Comparison of ENCODE assay signal across 10 cellular contexts in the genomic region with DNA sequence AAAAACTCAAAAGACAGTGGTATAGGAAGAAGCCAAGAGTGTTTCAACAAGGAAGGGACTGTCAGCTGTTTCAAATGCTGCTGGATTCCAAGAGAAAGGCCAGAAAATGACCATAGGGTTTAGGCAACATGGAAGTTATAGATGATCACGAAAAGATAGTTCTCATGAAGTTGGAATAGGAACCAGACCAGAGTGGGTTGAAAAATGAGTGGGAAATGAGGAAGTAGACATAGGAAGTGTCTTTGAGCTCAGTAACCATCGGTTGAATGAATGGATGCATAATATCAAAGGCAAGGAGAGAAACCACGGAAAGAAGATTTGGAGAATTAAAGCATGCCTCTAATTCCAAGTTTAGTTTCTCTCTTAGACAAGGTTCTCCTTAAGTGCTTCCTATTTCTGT. TPM values are rescaled to one million over a fixed set of nuclear protein-coding genes. Genes with fewer than 3 reads are reported as not detected.
DNase-seq lines count a peak whose midpoint lies in the region; ATAC-seq and TF ChIP-seq lines count a peak whose summit lies in the region.
"Had no signal": no experiment of that assay in that cellular context is flagged by ENCODE, and none has a peak within 500 bp of the region (broad histone marks: within the 10 kb centered on the region; RNA-seq: fewer than 3 reads in every experiment).

No MANE protein-coding gene starts in this region.

- peaks cover 20% of the 10 kb centered on the region for H3K4me1 Mint-ChIP-seq in WTC11
- peaks cover 36% of the 10 kb centered on the region for H3K4me1 Mint-ChIP-seq in neural crest cell

- H3K27me3 Mint-ChIP-seq in WTC11 (ENCODE audit: low read depth): peaks cover 3% of the 10 kb centered on the region; the same call in 1 of the 2 replicates
- H3K27me3 Mint-ChIP-seq in neural crest cell (ENCODE audit: low read depth): no peaks in the 10 kb centered on the region

- H3K9me3 Mint-ChIP-seq in WTC11 (no peaks in the 10 kb centered on the region), neural crest cell (no peaks in the 10 kb centered on the region)

- DNase-seq in SIG-M5 treated with dmso at 0.1 percent for 504 hours (lab: John Stamatoyannopoulos, UW; ENCODE audit: unreplicated experiment): peak; percentile 79
- no peak for DNase-seq in SIG-M5 (lab: John Stamatoyannopoulos, UW)
- peak; percentile 71 for DNase-seq in KBM-7
- DNase-seq in WTC11 (ENCODE audit: low spot score): no peak
- no peak for DNase-seq in neural crest cell (ENCODE audit: low read depth, low spot score)
- no peak for DNase-seq in GM20000 (ENCODE audit: low spot score)
- DNase-seq: stimulated activated CD4-positive, alpha-beta T cell treated with anti-CD3 and anti-CD28 coated beads, Interleukin-4, amount 100 ng/mL, for 4 hours had no signal

- peaks cover 15% of the 10 kb centered on the region for H3K36me3 Mint-ChIP-seq in WTC11
- peaks cover 10% of the 10 kb centered on the region for H3K36me3 Mint-ChIP-seq in neural crest cell (ENCODE audit: low read depth)

- ATAC-seq in WTC11 (no peak), HG03097 (IDR thresholded peaks at IDR 0.05; ENCODE audit: low FRiP score, unreplicated experiment) (no peak), GM18517 (IDR thresholded peaks at IDR 0.05; ENCODE audit: unreplicated experiment) (no peak)
- ATAC-seq: Right ventricle myocardium inferior had no signal

- POLR2A ChIA-PET in WTC11 (lab: Charles Lee): interaction anchor here (1.3 kb wide), 1 partner anchor 86 kb away, joined by 3 read pairs; no protein-coding TSS in a partner anchor

- CTCF ChIA-PET in WTC11 (lab: Charles Lee): no interaction called here

- H3K4me3 Mint-ChIP-seq in WTC11 (peak overlapping the region; percentile 90), neural crest cell (peak overlapping the region; percentile 90)

- TF ChIP-seq CTCF in WTC11 (IDR thresholded peaks at IDR 0.05): no peak
- TF ChIP-seq CTCF in neural crest cell (conservative IDR thresholded peaks at IDR 0.05): no peak
- no peak for TF ChIP-seq CTCF in GM20000 (IDR thresholded peaks at IDR 0.05; ENCODE audit: extremely low read depth, missing control alignments)

- in situ Hi-C loops in KBM-7 (cut with MboI; ENCODE audit: low pct_unique_long_range_greater_than_20kb, low sequenced_read_pairs): no loop called here

- H3K27ac Mint-ChIP-seq in WTC11 (0 out of 2 replicates have a peak overlapping the region, but pooled peaks have one; percentile 93), neural crest cell (ENCODE audit: unreplicated experiment) (peak overlapping the region; percentile 83)

TF ChIP-seq in WTC11, 78 proteins besides CTCF, POLR2A, EP300 and RAD21:
- TF ChIP-seq FOXP1 (CRISPR knock-in tag; IDR thresholded peaks at IDR 0.05; ENCODE audit: borderline replicate concordance) (no peak), KAT7 (CRISPR knock-in tag; IDR thresholded peaks at IDR 0.05; ENCODE audit: borderline replicate concordance) (no peak), JAZF1 (CRISPR knock-in tag; IDR thresholded peaks at IDR 0.05) (no peak), TEAD1 (CRISPR knock-in tag; IDR thresholded peaks at IDR 0.05) (no peak), ZNF138 (CRISPR knock-in tag; conservative IDR thresholded peaks at IDR 0.05) (no peak), NFYB (CRISPR knock-in tag; conservative IDR thresholded peaks at IDR 0.05; ENCODE audit: low read depth) (no peak)
- TF ChIP-seq, protein P1, sequence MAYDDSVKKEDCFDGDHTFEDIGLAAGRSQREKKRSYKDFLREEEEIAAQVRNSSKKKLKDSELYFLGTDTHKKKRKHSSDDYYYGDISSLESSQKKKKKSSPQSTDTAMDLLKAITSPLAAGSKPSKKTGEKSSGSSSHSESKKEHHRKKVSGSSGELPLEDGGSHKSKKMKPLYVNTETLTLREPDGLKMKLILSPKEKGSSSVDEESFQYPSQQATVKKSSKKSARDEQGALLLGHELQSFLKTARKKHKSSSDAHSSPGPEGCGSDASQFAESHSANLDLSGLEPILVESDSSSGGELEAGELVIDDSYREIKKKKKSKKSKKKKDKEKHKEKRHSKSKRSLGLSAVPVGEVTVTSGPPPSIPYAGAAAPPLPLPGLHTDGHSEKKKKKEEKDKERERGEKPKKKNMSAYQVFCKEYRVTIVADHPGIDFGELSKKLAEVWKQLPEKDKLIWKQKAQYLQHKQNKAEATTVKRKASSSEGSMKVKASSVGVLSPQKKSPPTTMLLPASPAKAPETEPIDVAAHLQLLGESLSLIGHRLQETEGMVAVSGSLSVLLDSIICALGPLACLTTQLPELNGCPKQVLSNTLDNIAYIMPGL (CRISPR knock-in tag; IDR thresholded peaks at IDR 0.05): no peak

RNA-seq across cellular contexts. Expression of gene NCAPH, which starts 1.3 kb away (rescaled TPM):
- 46.7 to 51.9 TPM (median 48.1 TPM) in 3 replicates for total RNA-seq in WTC11 (2021)
- total RNA-seq in neural crest cell: 78.8 and 80.9 TPM in 2 replicates

RNA-seq across cellular contexts. Expression of gene ITPRIPL1, which starts 11.8 kb away (rescaled TPM):
- total RNA-seq in WTC11 (2021) (11.7 to 17.3 TPM (median 13.7 TPM) in 3 replicates), neural crest cell (24.2 and 25.6 TPM in 2 replicates)

RNA-seq across cellular contexts. Expression of gene SNRNP200, which starts 31.5 kb away (rescaled TPM):
- total RNA-seq in WTC11 (2021) (194 to 226 TPM (median 201 TPM) in 3 replicates), neural crest cell (248 and 250 TPM in 2 replicates)

Comparison
In these comparisons a context has a peak if more than half of its experiments do, and no peak if none do; other contexts are left out.
1. DNase-seq: peak in SIG-M5 treated with dmso at 0.1 percent for 504 hours (single experiment) and KBM-7 (single experiment); none in SIG-M5 (single experiment), WTC11 (single experiment), neural crest cell (single experiment) and GM20000 (single experiment).